Comparison of ENCODE assay signal across 8 cellular contexts in the genomic region with DNA sequence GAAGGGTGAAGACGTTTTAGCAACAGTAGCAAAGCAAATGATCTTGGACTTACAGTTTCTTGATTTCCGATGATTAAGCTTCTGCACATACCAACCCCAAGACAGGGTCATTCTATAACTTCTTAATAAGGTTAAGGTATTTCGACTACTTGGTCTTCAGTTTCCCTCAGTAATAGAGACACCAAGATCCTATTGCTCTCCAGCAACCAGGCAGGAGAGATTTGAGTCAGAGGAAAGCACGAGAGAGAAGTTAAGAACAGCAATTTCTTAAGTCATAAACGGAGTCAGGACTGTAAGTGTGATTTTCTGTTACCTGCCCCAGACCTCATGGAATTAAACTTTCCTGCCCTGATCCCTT.
A peak's percentile ranks its signal among the peaks of the same experiment; 100 is the strongest.
DNase-seq lines count a peak whose midpoint lies in the region; ATAC-seq, FAIRE-seq and TF ChIP-seq lines count a peak whose summit lies in the region.

No MANE protein-coding gene starts in this region.

- TF ChIP-seq POLR2A in heart left ventricle (IDR thresholded peaks at IDR 0.05) (no peak), Peyer's patch (IDR thresholded peaks at IDR 0.05) (no peak), HepG2 (IDR thresholded peaks at IDR 0.05; ENCODE audit: insufficient read depth in 1 of 2, low read depth in 2 of 2, low read length in 2 of 2) (no peak), vagina (IDR thresholded peaks at IDR 0.05) (no peak)

- CTCF ChIA-PET in HepG2 (lab: Yijun Ruan, JAX; ENCODE audit: low intra/inter-chr PET ratio, low total read pairs), result interaction anchor here (1.0 to 1.4 kb wide), 4 partner anchors 13 to 875 kb away, joined by 3 to 7 read pairs (median 4); no protein-coding TSS in a partner anchor

- peak overlapping the region; percentile 100 for H3K4me2 ChIP-seq in HepG2 (ENCODE audit: low read depth, low read length)

- H2AFZ ChIP-seq in HepG2 (ENCODE audit: low read length), result peak overlapping the region; percentile 70

- H3K4me1 ChIP-seq in heart left ventricle, result peaks cover 0 to 17% (median 8%) of the 10 kb centered on the region in 12 donors
- peaks cover 0 to 11% (median 4%) of the 10 kb centered on the region in 4 donors for H3K4me1 ChIP-seq in Peyer's patch
- H3K4me1 ChIP-seq in HepG2 (ENCODE audit: insufficient read depth, low read length), result peaks cover 28% of the 10 kb centered on the region
- peaks cover 10% of the 10 kb centered on the region for H3K4me1 ChIP-seq in vagina

- no peak for TF ChIP-seq CTCF in heart left ventricle (IDR thresholded peaks at IDR 0.05)
- no peak for TF ChIP-seq CTCF in Peyer's patch (IDR thresholded peaks at IDR 0.05)
- no peak for TF ChIP-seq CTCF in HepG2 (CRISPR knock-in tag; IDR thresholded peaks at IDR 0.05)
- no peak for TF ChIP-seq CTCF in vagina (IDR thresholded peaks at IDR 0.05)

- BruUV-seq in HepG2 (replicated peaks; lab: Mats Ljungman, UMichigan), result no TSS peak

- H3K27ac ChIP-seq in heart left ventricle (peak overlapping the region in 7 of 12 donors; percentile 51 to 88 (median 75)), Peyer's patch (peak overlapping the region; percentile 55 to 90 (median 79)), HepG2 (ENCODE audit: extremely low read length, insufficient read depth, low read length) (peak overlapping the region; percentile 100), vagina (peak overlapping the region; percentile 87)

- in situ Hi-C loops in HepG2 (cut with HindIII; ENCODE audit: extremely low pct_ligation_motif_present, low pct_unique_long_range_greater_than_20kb), result loop anchor here (5.0 to 25.0 kb wide), 3 partner anchors 377 to 872 kb away; partner anchors contain the start of gene FOXN3

- POLR2A ChIA-PET in HepG2 (lab: Yijun Ruan, JAX), result interaction anchor here (1.0 to 1.7 kb wide), 4 partner anchors 8 to 100 kb away, joined by 3 to 7 read pairs (median 5); no protein-coding TSS in a partner anchor

- no peaks in the 10 kb centered on the region for H3K79me2 ChIP-seq in HepG2 (ENCODE audit: insufficient read depth, low read length)

- no peak for DNase-seq in heart left ventricle
- DNase-seq in left cardiac atrium, result no peak
- no peak for DNase-seq in Peyer's patch
- no peak for DNase-seq in HepG2 (ENCODE audit: low spot score)
- no peak for DNase-seq in vagina (ENCODE audit: extremely low spot score in 2 of 2)
- DNase-seq in NCI-H128 (lab: John Stamatoyannopoulos, UW; ENCODE audit: unreplicated experiment), result no peak
- no peak for DNase-seq in NCI-H2196 treated with DMSO at 0.1 percent for 48 hours (lab: John Stamatoyannopoulos, UW; ENCODE audit: unreplicated experiment)
- DNase-seq in DMS114 treated with DMSO at 0.1 percent for 48 hours (lab: John Stamatoyannopoulos, UW; ENCODE audit: unreplicated experiment), result no peak

- H3K4me3 ChIP-seq in heart left ventricle, result peak overlapping the region in 6 of 12 donors; percentile 35 to 56 (median 52)
- H3K4me3 ChIP-seq in Peyer's patch, result peak overlapping the region in 1 of 4 donors; percentile 48
- H3K4me3 ChIP-seq in HepG2 (replicated peaks in 1 of 3; ENCODE audit: insufficient read depth in 1 of 3, low read depth in 2 of 3, low read length in 3 of 3), result peak overlapping the region in 2 of 3 experiments; percentile 54 to 76; a peak in 2 of 6 replicates
- H3K4me3 ChIP-seq in vagina, result no peak overlapping the region

- 46 to 49% (median 48%) methylated on average over 5 of the region's 5 CpGs for WGBS in heart left ventricle, 4 donors
- 49% methylated on average over 5 of the region's 5 CpGs for WGBS in HepG2 (ENCODE audit: low lambda C conversion rate)

- TF ChIP-seq RAD21 in HepG2 (CRISPR knock-in tag; IDR thresholded peaks at IDR 0.05), result no peak

- intact Hi-C loops in heart left ventricle (cut with DNase I), result loop anchor here (1.0 to 10.0 kb wide), 27 partner anchors 122 to 877 kb away; partner anchors contain the start of gene FOXN3 (in 6 of the 10)
- intact Hi-C loops in left cardiac atrium (cut with DNase I), result loop anchor here (5.0 to 10.0 kb wide), 4 partner anchors 135 to 727 kb away; partner anchors contain the start of gene FOXN3 (in 1 of the 2)
- intact Hi-C loops in HepG2 (cut with micrococcal nuclease; ENCODE audit: unreplicated experiment), result loop anchor here (1.0 to 5.0 kb wide), 8 partner anchors 97 to 875 kb away; no protein-coding TSS in a partner anchor
- intact Hi-C loops in vagina (cut with DNase I), result loop anchor here (5.0 kb wide), 1 partner anchor 872 kb away; no protein-coding TSS in a partner anchor

- peak overlapping the region; percentile 99 for H3K9ac ChIP-seq in HepG2 (ENCODE audit: insufficient read depth, low read depth, low read length)

- H4K20me1 ChIP-seq in HepG2 (ENCODE audit: insufficient read depth, low read length), result no peaks in the 10 kb centered on the region

- ATAC-seq in heart left ventricle (no peak), left cardiac atrium (no peak), HepG2 (no peak)

- no peaks in the 10 kb centered on the region for H3K27me3 ChIP-seq in heart left ventricle
- no peaks in the 10 kb centered on the region for H3K27me3 ChIP-seq in Peyer's patch
- peaks cover 0 to 4% of the 10 kb centered on the region in 2 experiments; a peak in 1 of 5 replicates for H3K27me3 ChIP-seq in HepG2 (ENCODE audit: control insufficient read depth in 1 of 2, insufficient read depth in 2 of 2, low read length in 2 of 2)
- no peaks in the 10 kb centered on the region for H3K27me3 ChIP-seq in vagina

- no peak for TF ChIP-seq EP300 in HepG2 (IDR thresholded peaks at IDR 0.05; ENCODE audit: low read depth in 2 of 2, low read length in 2 of 2)
- TF ChIP-seq EP300 in HepG2 (CRISPR knock-in tag; IDR thresholded peaks at IDR 0.05; ENCODE audit: borderline replicate concordance), result no peak

- FAIRE-seq in HepG2 (lab: Jason Lieb, UNC), result no peak

- H3K36me3 ChIP-seq in heart left ventricle, result no peaks in the 10 kb centered on the region
- H3K36me3 ChIP-seq in Peyer's patch, result no peaks in the 10 kb centered on the region
- H3K36me3 ChIP-seq in HepG2 (replicated peaks in 1 of 2; ENCODE audit: control insufficient read depth in 1 of 2, insufficient read depth in 2 of 2, low read length in 2 of 2), result no peaks in the 10 kb centered on the region
- no peaks in the 10 kb centered on the region for H3K36me3 ChIP-seq in vagina

- peaks cover 0 to 6% (median 0%) of the 10 kb centered on the region in 12 donors for H3K9me3 ChIP-seq in heart left ventricle
- no peaks in the 10 kb centered on the region for H3K9me3 ChIP-seq in Peyer's patch
- H3K9me3 ChIP-seq in HepG2 (ENCODE audit: low read length), result peaks cover 12% of the 10 kb centered on the region
- no peaks in the 10 kb centered on the region for H3K9me3 ChIP-seq in vagina

TF ChIP-seq in HepG2, 621 proteins besides CTCF, POLR2A, EP300 and RAD21:
- TF ChIP-seq IKZF5 (CRISPR knock-in tag; IDR thresholded peaks at IDR 0.05), result no peak
- TF ChIP-seq, protein P1, sequence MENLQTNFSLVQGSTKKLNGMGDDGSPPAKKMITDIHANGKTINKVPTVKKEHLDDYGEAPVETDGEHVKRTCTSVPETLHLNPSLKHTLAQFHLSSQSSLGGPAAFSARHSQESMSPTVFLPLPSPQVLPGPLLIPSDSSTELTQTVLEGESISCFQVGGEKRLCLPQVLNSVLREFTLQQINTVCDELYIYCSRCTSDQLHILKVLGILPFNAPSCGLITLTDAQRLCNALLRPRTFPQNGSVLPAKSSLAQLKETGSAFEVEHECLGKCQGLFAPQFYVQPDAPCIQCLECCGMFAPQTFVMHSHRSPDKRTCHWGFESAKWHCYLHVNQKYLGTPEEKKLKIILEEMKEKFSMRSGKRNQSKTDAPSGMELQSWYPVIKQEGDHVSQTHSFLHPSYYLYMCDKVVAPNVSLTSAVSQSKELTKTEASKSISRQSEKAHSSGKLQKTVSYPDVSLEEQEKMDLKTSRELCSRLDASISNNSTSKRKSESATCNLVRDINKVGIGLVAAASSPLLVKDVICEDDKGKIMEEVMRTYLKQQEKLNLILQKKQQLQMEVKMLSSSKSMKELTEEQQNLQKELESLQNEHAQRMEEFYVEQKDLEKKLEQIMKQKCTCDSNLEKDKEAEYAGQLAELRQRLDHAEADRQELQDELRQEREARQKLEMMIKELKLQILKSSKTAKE (CRISPR knock-in tag; IDR thresholded peaks at IDR 0.05; ENCODE audit: borderline replicate concordance), result 0 out of 2 replicates have a peak, but pooled peaks have one; percentile 1
- 0 out of 2 replicates have a peak, but pooled peaks have one; percentile 1 for TF ChIP-seq ELF3 (CRISPR knock-in tag; IDR thresholded peaks at IDR 0.05)
- TF ChIP-seq FOXO4 (CRISPR knock-in tag; conservative IDR thresholded peaks at IDR 0.05), result 0 out of 2 replicates have a peak, but pooled peaks have one; percentile 7
- TF ChIP-seq SIN3A (IDR thresholded peaks at IDR 0.05; ENCODE audit: borderline replicate concordance, low read depth, low read length), result no peak
- peak; percentile 48; the same call in 1 of the 2 replicates for TF ChIP-seq THAP8 (CRISPR knock-in tag; IDR thresholded peaks at IDR 0.05; ENCODE audit: borderline replicate concordance)

Comparison
In these comparisons a context has a peak if more than half of its experiments do, and no peak if none do; other contexts are left out.
1. H3K4me3 ChIP-seq: peak in HepG2 (2 of 3); none in vagina (0 of 2).
2. Peak in every context shown above with its lines, with median percentiles within 50 percentile points of each other: H3K27ac ChIP-seq.